13 cellular contexts compared by ENCODE assay signal in the genomic region with DNA sequence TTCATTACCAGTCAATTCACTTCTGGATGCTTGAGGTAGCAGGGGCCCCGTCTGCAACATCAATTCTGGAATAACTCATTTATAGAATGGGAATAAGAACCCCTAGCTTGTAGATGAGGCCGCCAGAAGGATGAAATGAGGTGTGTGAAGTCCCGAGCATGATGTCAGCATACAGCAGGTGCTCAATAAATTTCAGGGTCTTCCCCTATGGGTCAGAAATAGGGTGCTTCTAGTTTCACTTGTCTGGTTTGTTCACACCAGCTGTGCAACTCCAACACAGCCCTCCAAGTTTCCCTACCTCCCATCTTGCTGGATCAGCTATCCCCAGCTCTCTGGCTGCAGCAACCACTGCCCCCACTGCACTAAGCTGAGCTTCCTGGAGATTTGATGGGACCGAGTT. TPM values are rescaled to one million over a fixed set of nuclear protein-coding genes. Genes with fewer than 3 reads are reported as not detected.
A peak's percentile ranks its signal among the peaks of the same experiment; 100 is the strongest.
DNase-seq lines count a peak whose midpoint lies in the region; ATAC-seq and TF ChIP-seq lines count a peak whose summit lies in the region.
"Had no signal": no experiment of that assay in that cellular context is flagged by ENCODE, and none has a peak within 500 bp of the region (broad histone marks: within the 10 kb centered on the region; RNA-seq: fewer than 3 reads in every experiment).

No MANE protein-coding gene starts in this region.

- peak; percentile 54 for ATAC-seq in GM18511 (IDR thresholded peaks at IDR 0.05; ENCODE audit: unreplicated experiment)
- peak; percentile 39 for ATAC-seq in GM21526 (IDR thresholded peaks at IDR 0.05; ENCODE audit: low FRiP score, unreplicated experiment)
- peak; percentile 47 for ATAC-seq in HG03378 (IDR thresholded peaks at IDR 0.05; ENCODE audit: unreplicated experiment)
- ATAC-seq in omental fat pad (ENCODE audit: low FRiP score): no peak

- H3K4me3 ChIP-seq in hepatocyte (no peak overlapping the region), uterus (no peak overlapping the region)
- H3K4me3 ChIP-seq: cardiac muscle cell, SJSA1 had no signal

- peaks cover 4% of the 10 kb centered on the region for H3K9me3 Mint-ChIP-seq in activated CD4-positive, alpha-beta T cell treated with anti-CD3 and anti-CD28 coated beads, Interleukin-2, amount 10 ng/mL, durations not matched to agents 24 days and 14 days
- H3K9me3 Mint-ChIP-seq: H9 had no signal

- H3K36me3 ChIP-seq in hepatocyte (replicated peaks; ENCODE audit: insufficient read depth, low read depth) (no peaks in the 10 kb centered on the region), uterus (no peaks in the 10 kb centered on the region)
- H3K36me3 ChIP-seq: cardiac muscle cell, SJSA1 had no signal

- H2AFZ ChIP-seq in hepatocyte: no peak overlapping the region

- H3K79me2 ChIP-seq in hepatocyte: no peaks in the 10 kb centered on the region

- no peaks in the 10 kb centered on the region for H3K27me3 ChIP-seq in hepatocyte
- H3K27me3 ChIP-seq in uterus: no peaks in the 10 kb centered on the region
- H3K27me3 ChIP-seq: cardiac muscle cell, SJSA1 had no signal

- H3K4me2 ChIP-seq in hepatocyte: no peak overlapping the region

- peak overlapping the region; percentile 73 for H3K27ac ChIP-seq in hepatocyte
- no peak overlapping the region for H3K27ac ChIP-seq in uterus
- H3K27ac ChIP-seq: cardiac muscle cell, SJSA1 had no signal

- H3K27ac Mint-ChIP-seq in activated CD4-positive, alpha-beta T cell treated with anti-CD3 and anti-CD28 coated beads, Interleukin-2, amount 10 ng/mL, durations not matched to agents 24 days and 14 days: no peak overlapping the region
- H3K27ac Mint-ChIP-seq: H9 had no signal

- no peak for DNase-seq in hepatocyte (ENCODE audit: low spot score)
- no peak for DNase-seq in uterus
- DNase-seq in omental fat pad (ENCODE audit: low spot score): no peak
- no peak for DNase-seq in activated CD4-positive, alpha-beta T cell treated with anti-CD3 and anti-CD28 coated beads, Interleukin-2, amount 10 ng/mL, durations not matched to agents 24 days and 14 days
- no peak for DNase-seq in germinal center (ENCODE audit: low spot score)
- DNase-seq: H9, NCI-H1105, occipital lobe had no signal

- peaks cover 24% of the 10 kb centered on the region for H3K4me1 ChIP-seq in hepatocyte (ENCODE audit: insufficient read depth)
- H3K4me1 ChIP-seq in uterus: no peaks in the 10 kb centered on the region
- H3K4me1 ChIP-seq: SJSA1 had no signal

- H4K20me1 ChIP-seq in hepatocyte (ENCODE audit: insufficient read depth, poor library complexity, severe bottlenecking): no peaks in the 10 kb centered on the region

- H3K9me2 ChIP-seq in hepatocyte (replicated peaks; ENCODE audit: insufficient read depth): no peaks in the 10 kb centered on the region

- intact Hi-C loops in uterus (cut with DNase I; ENCODE audit: low total_unique reads): no loop called here
- intact Hi-C loops in activated CD4-positive, alpha-beta T cell treated with anti-CD3 and anti-CD28 coated beads, Interleukin-2, amount 10 ng/mL, durations not matched to agents 24 days and 14 days (cut with micrococcal nuclease): no loop called here

- H3K36me3 Mint-ChIP-seq in activated CD4-positive, alpha-beta T cell treated with anti-CD3 and anti-CD28 coated beads, Interleukin-2, amount 10 ng/mL, durations not matched to agents 24 days and 14 days (ENCODE audit: low read depth): no peaks in the 10 kb centered on the region

- WGBS in hepatocyte (ENCODE audit: low lambda C conversion rate, missing lambda C conversion rate): 80% methylated on average over 4 of the region's 4 CpGs

- H3K27me3 Mint-ChIP-seq in activated CD4-positive, alpha-beta T cell treated with anti-CD3 and anti-CD28 coated beads, Interleukin-2, amount 10 ng/mL, durations not matched to agents 24 days and 14 days: no peaks in the 10 kb centered on the region

- TF ChIP-seq POLR2A in uterus (IDR thresholded peaks at IDR 0.05): no peak

- H3K4me3 Mint-ChIP-seq in activated CD4-positive, alpha-beta T cell treated with anti-CD3 and anti-CD28 coated beads, Interleukin-2, amount 10 ng/mL, durations not matched to agents 24 days and 14 days: no peak overlapping the region
- H3K4me3 Mint-ChIP-seq: H9 had no signal

- H3K9me3 ChIP-seq in hepatocyte (ENCODE audit: low read depth) (no peaks in the 10 kb centered on the region), uterus (no peaks in the 10 kb centered on the region)
- H3K9me3 ChIP-seq: SJSA1 had no signal

- peaks cover 22% of the 10 kb centered on the region for H3K4me1 Mint-ChIP-seq in activated CD4-positive, alpha-beta T cell treated with anti-CD3 and anti-CD28 coated beads, Interleukin-2, amount 10 ng/mL, durations not matched to agents 24 days and 14 days

- TF ChIP-seq CTCF in hepatocyte (IDR thresholded peaks at IDR 0.05; ENCODE audit: poor library complexity): no peak
- TF ChIP-seq CTCF in uterus (IDR thresholded peaks at IDR 0.05): no peak
- no peak for TF ChIP-seq CTCF in omental fat pad (IDR thresholded peaks at IDR 0.05)

RNA-seq across cellular contexts. Expression of gene SLC2A9, which starts 13.5 kb away (rescaled TPM):
- total RNA-seq in hepatocyte: 2.7 and 6.2 TPM in 2 replicates
- 7.1 and 7.8 TPM in 2 replicates for polyA plus RNA-seq in hepatocyte
- total RNA-seq in uterus: 1 to 10 TPM in 3 of 4 donors, under 1 TPM in 1; 0.51 to 9.3 (median 7.1) TPM
- 1 to 10 TPM; 4.7 to 8.5 (median 7.3) TPM for total RNA-seq in omental fat pad
- total RNA-seq in activated CD4-positive, alpha-beta T cell treated with anti-CD3 and anti-CD28 coated beads, Interleukin-2, amount 10 ng/mL, durations not matched to agents 24 days and 14 days: 1.6 and 2.4 TPM in 2 replicates
- total RNA-seq: SJSA1 had no signal
